In the genomic region with DNA sequence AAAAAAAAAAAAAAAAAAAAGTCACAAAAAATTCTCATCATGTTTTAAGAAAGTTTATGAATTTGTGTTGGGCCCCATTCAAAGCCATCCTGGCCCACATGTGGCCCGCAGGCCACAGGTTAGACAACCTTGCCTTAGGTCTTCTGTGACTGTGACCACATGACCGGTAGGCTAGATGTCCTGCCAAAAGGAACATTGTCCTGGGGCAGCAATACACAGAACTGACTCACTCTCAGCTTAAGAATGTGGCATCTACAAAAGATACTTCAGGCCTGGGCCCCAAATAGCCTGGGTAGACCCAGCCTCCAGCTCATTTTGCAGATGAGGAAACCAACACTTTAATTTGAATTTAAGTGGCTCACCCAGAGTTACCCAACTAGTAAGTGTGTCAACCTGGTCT, we compare ENCODE assay signal across 14 cellular contexts.
"Had no signal": no experiment of that assay in that cellular context is flagged by ENCODE, and none has a peak within 500 bp of the region (broad histone marks: within the 10 kb centered on the region; RNA-seq: fewer than 3 reads in every experiment).

No MANE protein-coding gene starts in this region.

- H3K9me3 ChIP-seq: gastrocnemius medialis, heart right ventricle, mucosa of descending colon, ovary, sigmoid colon had no signal

- H3K4me1 ChIP-seq: gastrocnemius medialis, heart right ventricle, sigmoid colon had no signal

- H3K4me3 ChIP-seq: gastrocnemius medialis, heart right ventricle, mucosa of descending colon, ovary, sigmoid colon had no signal

- ATAC-seq: activated CD4-positive, alpha-beta T cell treated with anti-CD3 and anti-CD28 coated beads for 36 hours; activated CD8-positive, alpha-beta T cell treated with anti-CD3 and anti-CD28 coated beads for 36 hours; activated T-cell treated with anti-CD3 and anti-CD28 coated beads, Interleukin-2, amount 50 U/mL, for 4 hours; gastrocnemius medialis; heart right ventricle; left lobe of liver; mucosa of descending colon; naive thymus-derived CD4-positive, alpha-beta T cell; stimulated activated naive CD8-positive, alpha-beta T cell treated with anti-CD3 and anti-CD28 coated beads, Interleukin-15, amount 100 ng/mL, for 72 hours; T-helper 17 cell had no signal

- DNase-seq: activated CD4-positive, alpha-beta T cell treated with anti-CD3 and anti-CD28 coated beads for 36 hours; activated CD8-positive, alpha-beta T cell treated with anti-CD3 and anti-CD28 coated beads for 36 hours; activated effector memory CD4-positive, alpha-beta T cell treated with Interleukin-2 at 50 U/mL for 16 hours; activated T-cell treated with anti-CD3 and anti-CD28 coated beads, Interleukin-2, amount 50 U/mL, for 4 hours; gastrocnemius medialis; heart right ventricle; mucosa of descending colon; naive thymus-derived CD4-positive, alpha-beta T cell; ovary; sigmoid colon; stimulated activated CD4-positive, alpha-beta T cell treated with anti-CD3 and anti-CD28 coated beads, Interleukin-1b, Interleukin-23, amount 100 ng/mL, for 48 hours; stimulated activated naive CD8-positive, alpha-beta T cell treated with anti-CD3 and anti-CD28 coated beads, Interleukin-15, amount 100 ng/mL, for 72 hours; T-helper 17 cell had no signal

- H3K27ac ChIP-seq: gastrocnemius medialis, heart right ventricle, ovary, sigmoid colon had no signal

- H3K27me3 ChIP-seq: gastrocnemius medialis, ovary, sigmoid colon had no signal

- H3K36me3 ChIP-seq: gastrocnemius medialis, heart right ventricle, ovary, sigmoid colon had no signal
